Comparison of ENCODE assay signal across 9 cellular contexts in genomic region chr14:73566935-73567334, GRCh38. TPM values are rescaled to one million over a fixed set of nuclear protein-coding genes. Genes with fewer than 3 reads are reported as not detected.
"Had no signal": no experiment of that assay in that cellular context is flagged by ENCODE, and none has a peak within 500 bp of the region (broad histone marks: within the 10 kb centered on the region; RNA-seq: fewer than 3 reads in every experiment).

No MANE protein-coding gene starts in this region.

RNA-seq across cellular contexts. Expression of gene HEATR4, which starts 8.2 kb away (rescaled TPM):
- total RNA-seq: SJCRH30 had no signal

RNA-seq across cellular contexts. Expression of gene ACOT4, which starts 24.7 kb away (rescaled TPM):
- total RNA-seq: SJCRH30 had no signal

RNA-seq across cellular contexts. Expression of gene ACOT6, which starts 45.4 kb away (rescaled TPM):
- total RNA-seq: fibroblast of lung; mesenteric fat pad; osteocyte; pulmonary artery endothelial cell; sciatic nerve; SJCRH30; spleen; subcutaneous adipose tissue; T-helper 2 cell treated with Interferon-gamma antibody and Interleukin-4, amounts not matched to agents 100 ng/mL and 5 ng/mL, for 36 hours had no signal
- polyA plus RNA-seq: fibroblast of lung, spleen had no signal
